Comparison of ENCODE assay signal across 2 cellular contexts in the genomic region with DNA sequence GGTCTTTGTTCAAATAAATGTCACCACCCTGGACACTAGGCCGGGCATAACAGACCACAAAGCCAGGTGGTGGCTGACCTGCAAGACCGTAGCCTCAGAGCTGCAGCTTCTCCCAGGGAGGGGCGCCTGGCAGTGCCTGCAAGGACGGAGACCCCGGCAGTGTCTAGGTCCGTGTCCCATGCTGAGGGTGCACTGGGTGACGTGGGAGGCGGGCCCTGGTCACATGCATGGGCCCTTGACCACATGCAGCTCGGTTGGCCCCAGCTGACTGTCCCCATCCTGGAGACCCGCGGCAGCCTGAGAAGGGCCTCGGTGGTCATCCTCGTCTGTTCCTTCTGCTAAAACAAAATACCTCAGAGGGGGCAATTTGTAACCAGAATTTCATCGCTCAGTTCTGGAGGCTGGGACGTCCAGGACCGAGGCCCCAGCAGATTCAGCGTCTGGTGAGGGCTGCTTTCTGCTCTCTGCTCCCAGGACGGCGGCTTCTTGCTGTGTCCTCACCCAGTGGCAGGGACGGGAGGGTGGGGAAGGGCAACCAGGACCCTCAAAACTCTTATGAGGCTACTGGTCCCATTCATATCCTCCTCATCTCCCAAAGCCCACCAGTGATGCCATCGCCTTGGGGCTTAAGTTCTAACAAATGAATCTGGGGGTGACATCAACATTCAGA.
TF ChIP-seq lines count a peak whose summit lies in the region.

No MANE protein-coding gene starts in this region.

TF ChIP-seq in A549, 52 proteins besides CTCF, POLR2A, EP300 and RAD21:
- no peak for TF ChIP-seq NFE2L2 (conservative IDR thresholded peaks at IDR 0.05; ENCODE audit: low read length)
- no peak for TF ChIP-seq CBX2 (IDR thresholded peaks at IDR 0.05; ENCODE audit: borderline replicate concordance, low read depth)
- no peak for TF ChIP-seq KDM1A (IDR thresholded peaks at IDR 0.05; ENCODE audit: low read depth)
- no peak for TF ChIP-seq RCOR1 (IDR thresholded peaks at IDR 0.05; ENCODE audit: low read depth, low read length)
- no peak for TF ChIP-seq TP53 (CRISPR knock-in tag; IDR thresholded peaks at IDR 0.05)
- TF ChIP-seq, protein P1, sequence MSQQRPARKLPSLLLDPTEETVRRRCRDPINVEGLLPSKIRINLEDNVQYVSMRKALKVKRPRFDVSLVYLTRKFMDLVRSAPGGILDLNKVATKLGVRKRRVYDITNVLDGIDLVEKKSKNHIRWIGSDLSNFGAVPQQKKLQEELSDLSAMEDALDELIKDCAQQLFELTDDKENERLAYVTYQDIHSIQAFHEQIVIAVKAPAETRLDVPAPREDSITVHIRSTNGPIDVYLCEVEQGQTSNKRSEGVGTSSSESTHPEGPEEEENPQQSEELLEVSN (IDR thresholded peaks at IDR 0.05; ENCODE audit: borderline replicate concordance, low read depth): no peak
- no peak for TF ChIP-seq PHF8 (IDR thresholded peaks at IDR 0.05; ENCODE audit: borderline replicate concordance, low read depth)
- no peak for TF ChIP-seq EHF (CRISPR knock-in tag; IDR thresholded peaks at IDR 0.05)
- TF ChIP-seq, protein P2, sequence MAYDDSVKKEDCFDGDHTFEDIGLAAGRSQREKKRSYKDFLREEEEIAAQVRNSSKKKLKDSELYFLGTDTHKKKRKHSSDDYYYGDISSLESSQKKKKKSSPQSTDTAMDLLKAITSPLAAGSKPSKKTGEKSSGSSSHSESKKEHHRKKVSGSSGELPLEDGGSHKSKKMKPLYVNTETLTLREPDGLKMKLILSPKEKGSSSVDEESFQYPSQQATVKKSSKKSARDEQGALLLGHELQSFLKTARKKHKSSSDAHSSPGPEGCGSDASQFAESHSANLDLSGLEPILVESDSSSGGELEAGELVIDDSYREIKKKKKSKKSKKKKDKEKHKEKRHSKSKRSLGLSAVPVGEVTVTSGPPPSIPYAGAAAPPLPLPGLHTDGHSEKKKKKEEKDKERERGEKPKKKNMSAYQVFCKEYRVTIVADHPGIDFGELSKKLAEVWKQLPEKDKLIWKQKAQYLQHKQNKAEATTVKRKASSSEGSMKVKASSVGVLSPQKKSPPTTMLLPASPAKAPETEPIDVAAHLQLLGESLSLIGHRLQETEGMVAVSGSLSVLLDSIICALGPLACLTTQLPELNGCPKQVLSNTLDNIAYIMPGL (CRISPR knock-in tag; IDR thresholded peaks at IDR 0.05; ENCODE audit: borderline replicate concordance): no peak
- TF ChIP-seq, protein P3, sequence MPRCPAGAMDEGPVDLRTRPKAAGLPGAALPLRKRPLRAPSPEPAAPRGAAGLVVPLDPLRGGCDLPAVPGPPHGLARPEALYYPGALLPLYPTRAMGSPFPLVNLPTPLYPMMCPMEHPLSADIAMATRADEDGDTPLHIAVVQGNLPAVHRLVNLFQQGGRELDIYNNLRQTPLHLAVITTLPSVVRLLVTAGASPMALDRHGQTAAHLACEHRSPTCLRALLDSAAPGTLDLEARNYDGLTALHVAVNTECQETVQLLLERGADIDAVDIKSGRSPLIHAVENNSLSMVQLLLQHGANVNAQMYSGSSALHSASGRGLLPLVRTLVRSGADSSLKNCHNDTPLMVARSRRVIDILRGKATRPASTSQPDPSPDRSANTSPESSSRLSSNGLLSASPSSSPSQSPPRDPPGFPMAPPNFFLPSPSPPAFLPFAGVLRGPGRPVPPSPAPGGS (IDR thresholded peaks at IDR 0.05): no peak
- no peak for TF ChIP-seq ZNF302 (CRISPR knock-in tag; IDR thresholded peaks at IDR 0.05)
- TF ChIP-seq, protein P4, sequence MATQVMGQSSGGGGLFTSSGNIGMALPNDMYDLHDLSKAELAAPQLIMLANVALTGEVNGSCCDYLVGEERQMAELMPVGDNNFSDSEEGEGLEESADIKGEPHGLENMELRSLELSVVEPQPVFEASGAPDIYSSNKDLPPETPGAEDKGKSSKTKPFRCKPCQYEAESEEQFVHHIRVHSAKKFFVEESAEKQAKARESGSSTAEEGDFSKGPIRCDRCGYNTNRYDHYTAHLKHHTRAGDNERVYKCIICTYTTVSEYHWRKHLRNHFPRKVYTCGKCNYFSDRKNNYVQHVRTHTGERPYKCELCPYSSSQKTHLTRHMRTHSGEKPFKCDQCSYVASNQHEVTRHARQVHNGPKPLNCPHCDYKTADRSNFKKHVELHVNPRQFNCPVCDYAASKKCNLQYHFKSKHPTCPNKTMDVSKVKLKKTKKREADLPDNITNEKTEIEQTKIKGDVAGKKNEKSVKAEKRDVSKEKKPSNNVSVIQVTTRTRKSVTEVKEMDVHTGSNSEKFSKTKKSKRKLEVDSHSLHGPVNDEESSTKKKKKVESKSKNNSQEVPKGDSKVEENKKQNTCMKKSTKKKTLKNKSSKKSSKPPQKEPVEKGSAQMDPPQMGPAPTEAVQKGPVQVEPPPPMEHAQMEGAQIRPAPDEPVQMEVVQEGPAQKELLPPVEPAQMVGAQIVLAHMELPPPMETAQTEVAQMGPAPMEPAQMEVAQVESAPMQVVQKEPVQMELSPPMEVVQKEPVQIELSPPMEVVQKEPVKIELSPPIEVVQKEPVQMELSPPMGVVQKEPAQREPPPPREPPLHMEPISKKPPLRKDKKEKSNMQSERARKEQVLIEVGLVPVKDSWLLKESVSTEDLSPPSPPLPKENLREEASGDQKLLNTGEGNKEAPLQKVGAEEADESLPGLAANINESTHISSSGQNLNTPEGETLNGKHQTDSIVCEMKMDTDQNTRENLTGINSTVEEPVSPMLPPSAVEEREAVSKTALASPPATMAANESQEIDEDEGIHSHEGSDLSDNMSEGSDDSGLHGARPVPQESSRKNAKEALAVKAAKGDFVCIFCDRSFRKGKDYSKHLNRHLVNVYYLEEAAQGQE (IDR thresholded peaks at IDR 0.05): no peak
- TF ChIP-seq MAFK (IDR thresholded peaks at IDR 0.05; ENCODE audit: partially characterized antibody): no peak

TF ChIP-seq in H1, 55 proteins besides CTCF, POLR2A, EP300 and RAD21 (continued from another document):
- no peak for TF ChIP-seq MAFK (IDR thresholded peaks at IDR 0.05; ENCODE audit: low read depth, low read length)
- no peak for TF ChIP-seq SIN3A (conservative IDR thresholded peaks at IDR 0.05 in 1 of 2, IDR thresholded peaks at IDR 0.05 in 1 of 2; ENCODE audit: low read depth in 1 of 2, low read length in 2 of 2)
- TF ChIP-seq RNF2 (IDR thresholded peaks at IDR 0.05; ENCODE audit: borderline replicate concordance, low read depth, low read length, missing control alignments, poor library complexity, severe bottlenecking): no peak
- TF ChIP-seq POLR2AphosphoS5 (IDR thresholded peaks at IDR 0.05; ENCODE audit: low read depth, low read length): no peak
- TF ChIP-seq EZH2 (IDR thresholded peaks at IDR 0.05; ENCODE audit: low read depth, low read length, severe bottlenecking): no peak
- no peak for TF ChIP-seq CHD2 (IDR thresholded peaks at IDR 0.05; ENCODE audit: low read length)
- no peak for TF ChIP-seq CBX8 (IDR thresholded peaks at IDR 0.05; ENCODE audit: borderline replicate concordance, low read depth, low read length)
- TF ChIP-seq TAF7 (optimal IDR thresholded peaks at IDR 0.05; ENCODE audit: borderline replicate concordance, low read depth, low read length): no peak
- TF ChIP-seq KDM5A (IDR thresholded peaks at IDR 0.05; ENCODE audit: low read length): no peak
- TF ChIP-seq JUND (IDR thresholded peaks at IDR 0.05; ENCODE audit: low read length): no peak
- TF ChIP-seq GTF2F1 (IDR thresholded peaks at IDR 0.05; ENCODE audit: borderline replicate concordance, low read depth, low read length): no peak
